In genomic region chr20:542777-543368, GRCh38 we compare ENCODE assay signal across 8 cellular contexts. TPM values are rescaled to one million over a fixed set of nuclear protein-coding genes. Genes with fewer than 3 reads are reported as not detected.
A peak's percentile ranks its signal among the peaks of the same experiment; 100 is the strongest.
DNase-seq lines count a peak whose midpoint lies in the region; ATAC-seq, FAIRE-seq and TF ChIP-seq lines count a peak whose summit lies in the region.

No MANE protein-coding gene starts in this region.

- H3K4me2 ChIP-seq in OCI-LY7 (ENCODE audit: low read length) (peak overlapping the region; percentile 77), GM12878 (ENCODE audit: control insufficient read depth, insufficient read depth) (peak overlapping the region; percentile 83)

- TF ChIP-seq CTCF in GM13976 (IDR thresholded peaks at IDR 0.05; ENCODE audit: borderline replicate concordance, control extremely low read depth, extremely low read depth, insufficient read depth, missing control alignments) (no peak), OCI-LY7 (conservative IDR thresholded peaks at IDR 0.05; ENCODE audit: low read length) (no peak), GM12878 (IDR thresholded peaks at IDR 0.05 in 2 of 3, conservative IDR thresholded peaks at IDR 0.05 in 1 of 3; ENCODE audit: control insufficient read depth in 2 of 3, extremely low read depth in 1 of 3, insufficient read depth in 1 of 3, low read depth in 3 of 3, low read length in 3 of 3) (no peak), kidney (IDR thresholded peaks at IDR 0.05; ENCODE audit: borderline replicate concordance, extremely low read depth, insufficient read depth) (no peak)

- H3K36me3 ChIP-seq in OCI-LY7 (ENCODE audit: insufficient read depth, low read length) (peaks cover 41% of the 10 kb centered on the region), GM12878 (ENCODE audit: control insufficient read depth in 2 of 2, insufficient read depth in 2 of 2, low read length in 1 of 2) (peaks cover 0 to 8% of the 10 kb centered on the region in 2 experiments; a peak in 1 of 4 replicates), kidney (ENCODE audit: control insufficient read depth in 1 of 2, insufficient read depth in 2 of 2, low read length in 2 of 2) (no peaks in the 10 kb centered on the region)

- H3K4me1 ChIP-seq in OCI-LY7 (ENCODE audit: insufficient read depth, low read length, poor library complexity, severe bottlenecking): peaks cover 29% of the 10 kb centered on the region
- peaks cover 13% of the 10 kb centered on the region for H3K4me1 ChIP-seq in GM12878 (ENCODE audit: control insufficient read depth, insufficient read depth, low read length)
- peaks cover 17 to 31% of the 10 kb centered on the region in 2 donors for H3K4me1 ChIP-seq in kidney (ENCODE audit: control insufficient read depth in 1 of 2, insufficient read depth in 1 of 2, low read depth in 1 of 2, low read length in 2 of 2)

- peak; percentile 62 for DNase-seq in GM13976 (ENCODE audit: low spot score)
- peak; percentile 71 for DNase-seq in OCI-LY7 (ENCODE audit: low spot score)
- no peak for DNase-seq in GM12878 (ENCODE audit: low read depth, low spot score)
- peak; percentile 84 for DNase-seq in kidney
- DNase-seq in stimulated activated CD4-positive, alpha-beta T cell treated with anti-CD3 and anti-CD28 coated beads, Interleukin-2, amount 100 ng/mL, for 48 hours: peak; percentile 4 to 10
- no peak for DNase-seq in foreskin melanocyte
- no peak for DNase-seq in islet precursor cell

- BruUV-seq in OCI-LY7 (replicated peaks; lab: Mats Ljungman, UMichigan) (no TSS peak), GM12878 (replicated peaks; lab: Mats Ljungman, UMichigan) (no TSS peak)

- H3K4me3 ChIP-seq in OCI-LY7 (ENCODE audit: low read depth, low read length, poor library complexity, severe bottlenecking) (peak overlapping the region; percentile 89), GM12878 (peak overlapping the region; percentile 88), kidney (ENCODE audit: low read length in 2 of 2) (peak overlapping the region; percentile 81 to 85)

- POLR2A ChIA-PET in OCI-LY7 (lab: Charles Lee): interaction anchor here (0.6 to 3.5 kb wide), 5 partner anchors 8 to 187 kb away, joined by 3 to 12 read pairs (median 3); no protein-coding TSS in a partner anchor
- POLR2A ChIA-PET in GM12878 (lab: Charles Lee): interaction anchor here (0.5 to 1.3 kb wide), 4 partner anchors 12 to 291 kb away, joined by 3 to 4 read pairs (median 3); partner anchors contain the start of gene FAM110A

- no peak for TF ChIP-seq POLR2A in GM12878 (IDR thresholded peaks at IDR 0.05; ENCODE audit: low read depth, low read length)

- in situ Hi-C loops in GM13976 (cut with MboI; ENCODE audit: low sequenced_read_pairs, unreplicated experiment) (no loop called here), GM12878 (cut with MboI) (no loop called here)

- WGBS in GM12878 (ENCODE audit: insufficient coverage, insufficient replicate concordance, low lambda C conversion rate, missing lambda C conversion rate): 5% methylated on average over 7 of the region's 12 CpGs

- ATAC-seq in HG02571 (IDR thresholded peaks at IDR 0.05; ENCODE audit: unreplicated experiment) (peak; percentile 14), GM12878 (peak; percentile 62)

- no peak for TF ChIP-seq EP300 in GM12878 (IDR thresholded peaks at IDR 0.05; ENCODE audit: borderline replicate concordance in 1 of 2, control insufficient read depth in 1 of 2, low read depth in 2 of 2, low read length in 2 of 2)

- H4K20me1 ChIP-seq in OCI-LY7 (ENCODE audit: insufficient read depth, low read length): peaks cover 26% of the 10 kb centered on the region
- H4K20me1 ChIP-seq in GM12878 (ENCODE audit: control insufficient read depth, insufficient read depth): peaks cover 12% of the 10 kb centered on the region

- peak overlapping the region; percentile 68 for H3K27ac ChIP-seq in OCI-LY7 (ENCODE audit: low read depth, low read length, poor library complexity, severe bottlenecking)
- peak overlapping the region; percentile 90 for H3K27ac ChIP-seq in GM12878 (ENCODE audit: control insufficient read depth, insufficient read depth)
- peak overlapping the region; percentile 93 to 96 for H3K27ac ChIP-seq in kidney (ENCODE audit: low read depth in 2 of 2, low read length in 2 of 2)

- H3K9ac ChIP-seq in GM12878 (ENCODE audit: control insufficient read depth, insufficient read depth, low read length) (peak overlapping the region; percentile 88), kidney (ENCODE audit: low read length in 2 of 2) (peak overlapping the region; percentile 60 to 87)

- no peaks in the 10 kb centered on the region for H3K27me3 ChIP-seq in GM12878 (replicated peaks in 1 of 2; ENCODE audit: control insufficient read depth in 2 of 2, insufficient read depth in 2 of 2, low read length in 1 of 2)

- RAD21 ChIA-PET in GM12878 (lab: Charles Lee; ENCODE audit: unreplicated experiment): interaction anchor here (0.5 to 1.7 kb wide), 8 partner anchors 18 to 195 kb away, joined by 3 to 5 read pairs (median 3); partner anchors contain the start of genes NRSN2 and TRIB3

- CTCF ChIA-PET in OCI-LY7 (lab: Charles Lee; ENCODE audit: unreplicated experiment): interaction anchor here (2.0 kb wide), 1 partner anchor 103 kb away, joined by 10 read pairs; no protein-coding TSS in a partner anchor
- CTCF ChIA-PET in GM12878 (lab: Yijun Ruan, JAX): interaction anchor here (1.3 to 3.5 kb wide), 5 partner anchors 10 to 103 kb away, joined by 4 to 26 read pairs (median 6); no protein-coding TSS in a partner anchor

- H3K9me2 ChIP-seq in OCI-LY7 (ENCODE audit: insufficient read depth, low read length): no peaks in the 10 kb centered on the region

- H2AFZ ChIP-seq in OCI-LY7 (ENCODE audit: low read length) (peak overlapping the region; percentile 93; the same call in 1 of the 2 replicates), GM12878 (ENCODE audit: control insufficient read depth, low read depth, low read length) (no peak overlapping the region)

- intact Hi-C loops in OCI-LY7 (cut with micrococcal nuclease; ENCODE audit: unreplicated experiment): loop anchor here (5.0 to 10.0 kb wide), 2 partner anchors 104 to 572 kb away; partner anchors contain the start of gene PSMF1
- intact Hi-C loops in GM12878 (cut with micrococcal nuclease; ENCODE audit: unreplicated experiment): loop anchor here (2.0 kb wide), 1 partner anchor 188 kb away; no protein-coding TSS in a partner anchor
- intact Hi-C loops in kidney (cut with DNase I): no loop called here

- TF ChIP-seq RAD21 in GM12878 (IDR thresholded peaks at IDR 0.05; ENCODE audit: insufficient read depth, low read depth, low read length): no peak

- no peak for FAIRE-seq in GM12878 (lab: Jason Lieb, UNC)
- FAIRE-seq in kidney (lab: Jason Lieb, UNC): no peak

- H3K79me2 ChIP-seq in OCI-LY7 (ENCODE audit: insufficient read depth, low read depth, low read length): peaks cover 56% of the 10 kb centered on the region
- H3K79me2 ChIP-seq in GM12878 (ENCODE audit: control insufficient read depth, insufficient read depth, low read length): peaks cover 57% of the 10 kb centered on the region

- SMC1A ChIA-PET in GM12878 (lab: Charles Lee; ENCODE audit: uncharacterized antibody, unreplicated experiment): interaction anchor here (1.4 to 2.7 kb wide), 4 partner anchors 8 to 79 kb away, joined by 3 to 7 read pairs (median 6); no protein-coding TSS in a partner anchor

- H3K9me3 ChIP-seq in OCI-LY7 (ENCODE audit: low read length) (peaks cover 10% of the 10 kb centered on the region; the same call in 1 of the 2 replicates), GM12878 (replicated peaks; ENCODE audit: control insufficient read depth, insufficient read depth, low read length) (peaks cover 9% of the 10 kb centered on the region; the same call in 2 of the 3 replicates), kidney (ENCODE audit: control insufficient read depth in 1 of 2, low read length in 2 of 2) (no peaks in the 10 kb centered on the region)

RNA-seq across cellular contexts. Expression of gene CSNK2A1, which starts 0.7 kb away (rescaled TPM):
- total RNA-seq in OCI-LY7 (2014; rRNA removed; shearing (Covaris generic)): 69.8 and 90.8 TPM in 2 replicates
- total RNA-seq in OCI-LY7 (2022): 164 and 174 TPM in 2 replicates
- 350 and 361 TPM in 2 replicates for total RNA-seq in GM12878 (2013; cell fraction: nucleolus; rRNA removed)
- total RNA-seq in GM12878 (2014; rRNA removed): 96.2 and 103 TPM in 2 replicates
- total RNA-seq in GM12878 (2014; rRNA removed; fragmentation: Illumina TruSeq; extraction: Trizol): 141 and 143 TPM in 2 replicates
- 124 and 135 TPM in 2 replicates for total RNA-seq in GM12878 (2021)
- 40.3 TPM for polyA plus RNA-seq in GM12878 (2011; ENCODE audit: low read depth)
- 119 and 125 TPM in 2 replicates for polyA plus RNA-seq in GM12878 (2011; rRNA removed)
- 86.3 and 107 TPM in 2 replicates for polyA plus RNA-seq in GM12878 (2011; cell fraction: cytosol; rRNA removed)
- polyA plus RNA-seq in GM12878 (2011; cell fraction: nucleus; rRNA removed): 119 and 122 TPM in 2 replicates
- 75.4 and 109 TPM in 2 replicates for polyA plus RNA-seq in GM12878 (2012)
- 199 and 233 TPM in 2 replicates for polyA plus RNA-seq in GM12878 (2014; fragmentation: Illumina TruSeq; extraction: Trizol)
- 10 to 100 TPM; 47.6 to 56.5 TPM for polyA plus RNA-seq in GM12878 (2014; fragmentation: Nextera tagmentation; extraction: Ambion mirVana)
- polyA plus RNA-seq in GM12878 (2014; rRNA removed): 75.4 and 78.6 TPM in 2 replicates
- 10 to 100 TPM; 93.8 TPM for polyA plus RNA-seq in GM12878 (2016; fragmentation: Nextera tagmentation; extraction: Ambion mirVana)
- 151 and 205 TPM in 2 replicates for polyA minus RNA-seq in GM12878 (2011; rRNA and poly(A)+ RNA removed)
- polyA minus RNA-seq in GM12878 (2011; cell fraction: cytosol; rRNA and poly(A)+ RNA removed): 59.9 and 66.4 TPM in 2 replicates
- polyA minus RNA-seq in GM12878 (2011; cell fraction: nucleus; rRNA and poly(A)+ RNA removed): 72.5 and 111 TPM in 2 replicates
- total RNA-seq in kidney: 100 TPM
- polyA plus RNA-seq in kidney (ENCODE audit: insufficient read depth, low read depth, low replicate concordance): 39.7 TPM

Comparison
In these comparisons a context has a peak if more than half of its experiments do, and no peak if none do; other contexts are left out.
1. DNase-seq: peak in GM13976 (single experiment), OCI-LY7 (single experiment), kidney (single experiment) and stimulated activated CD4-positive, alpha-beta T cell treated with anti-CD3 and anti-CD28 coated beads, Interleukin-2, amount 100 ng/mL, for 48 hours (2 of 2); none in GM12878 (single experiment), foreskin melanocyte (single experiment) and islet precursor cell (single experiment).
2. Peak in every context shown above with its lines, with median percentiles within 50 percentile points of each other: H3K27ac ChIP-seq and H3K4me3 ChIP-seq.